In the genomic region with DNA sequence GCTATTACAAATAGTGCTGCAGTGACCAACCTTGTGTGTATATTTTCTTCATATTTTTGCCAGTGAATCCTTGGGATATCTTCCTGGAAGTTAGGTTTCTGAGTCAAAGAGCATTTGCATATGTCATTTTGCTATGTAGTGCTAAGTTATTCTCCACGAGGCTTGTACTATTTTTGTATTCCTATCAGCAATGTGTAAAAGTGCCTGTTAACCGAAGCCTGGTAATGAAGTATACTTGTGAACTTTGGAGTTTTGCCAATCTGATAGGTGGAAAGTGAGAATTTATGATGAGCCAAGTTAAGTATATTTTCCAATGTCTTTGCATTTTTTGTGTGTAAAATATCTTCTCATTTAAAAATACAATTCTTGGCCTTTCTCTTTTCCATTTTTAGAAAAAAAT, we compare ENCODE assay signal across 38 cellular contexts.
"Had no signal": no experiment of that assay in that cellular context is flagged by ENCODE, and none has a peak within 500 bp of the region (broad histone marks: within the 10 kb centered on the region; RNA-seq: fewer than 3 reads in every experiment).

No MANE protein-coding gene starts in this region.

- H3K27ac Mint-ChIP-seq: activated B cell treated with CpG ODN at 0.5 μM for 24 hours; activated CD4-positive, alpha-beta memory T cell treated with anti-CD3 and anti-CD28 coated beads for 36 hours; activated naive CD4-positive, alpha-beta T cell treated with anti-CD3 and anti-CD28 coated beads for 36 hours; activated naive CD4-positive, alpha-beta T cell treated with anti-CD3 and anti-CD28 coated beads, Interleukin-2, amount 50 U/mL, for 72 hours; activated T-helper 1 cell treated with anti-CD3 and anti-CD28 coated beads, Interleukin-12 subunit alpha, Interleukin-12 subunit beta, Interleukin-2, Interleukin-4 antibody, amounts not matched to agents 30 ng/mL and 10 ng/mL and 1 ng/mL, durations not matched to agents 14 hours and 24 hours and 36 hours had no signal

- H3K9me3 ChIP-seq: adrenal gland, MG63, Peyer's patch had no signal

- H3K27me3 ChIP-seq: adrenal gland, brain microvascular endothelial cell, Peyer's patch had no signal

- H3K4me1 Mint-ChIP-seq: activated B cell treated with CpG ODN at 0.5 μM for 24 hours had no signal

- DNase-seq: activated B cell treated with CpG ODN at 0.5 μM for 24 hours; activated CD4-positive, alpha-beta memory T cell treated with anti-CD3 and anti-CD28 coated beads for 36 hours; activated CD4-positive, alpha-beta T cell treated with anti-CD3 and anti-CD28 coated beads for 4 hours; activated CD4-positive, alpha-beta T cell treated with anti-CD3 and anti-CD28 coated beads, Interleukin-2, amount 50 U/mL, for 1 hour; activated CD4-positive, CD25-positive, alpha-beta regulatory T cell treated with anti-CD3 and anti-CD28 coated beads, Interleukin-2, amount 50 U/mL, for 72 hours; activated CD8-positive, alpha-beta memory T cell treated with anti-CD3 and anti-CD28 coated beads, Interleukin-2, amount 50 U/mL, for 4 hours; activated gamma-delta T cell treated with Interleukin-2 at 50 U/mL for 16 hours; activated naive CD4-positive, alpha-beta T cell treated with anti-CD3 and anti-CD28 coated beads for 36 hours; activated T-cell treated with anti-CD3 and anti-CD28 coated beads for 4 hours; activated T-cell treated with anti-CD3 and anti-CD28 coated beads, Interleukin-2, amount 50 U/mL, for 4 hours; adrenal gland; aorta; brain microvascular endothelial cell; Kasumi-1; KBM-7; MG63; NCI-H1048; NCI-H1105 treated with DMSO at 0.1 percent for 48 hours; NCI-H1436; NCI-H1694; NCI-H2081; NCI-H2171 treated with DMSO at 0.1 percent for 48 hours; NCI-H2227 treated with DMSO at 0.1 percent for 48 hours; NCI-H446; NCI-H510A treated with DMSO at 0.1 percent for 48 hours; NCI-H526 treated with DMSO at 0.1 percent for 48 hours; NCI-H774; NK-92 treated with Interleukin-12 subunit alpha and Interleukin-12 subunit beta, amount 100 ng/mL, for 24 hours; PC-3; Peyer's patch; RPMI8226; SW 1271; T-helper 1 cell; T-helper 2 cell; T-helper 9 cell had no signal

- H3K36me3 ChIP-seq: adrenal gland, brain microvascular endothelial cell, MG63, Peyer's patch had no signal

- H3K27ac ChIP-seq: adrenal gland, brain microvascular endothelial cell, Peyer's patch, VCaP had no signal

- H3K4me3 Mint-ChIP-seq: activated B cell treated with CpG ODN at 0.5 μM for 24 hours; activated CD4-positive, alpha-beta memory T cell treated with anti-CD3 and anti-CD28 coated beads for 36 hours; activated naive CD4-positive, alpha-beta T cell treated with anti-CD3 and anti-CD28 coated beads for 36 hours; activated T-cell treated with anti-CD3 and anti-CD28 coated beads, Interleukin-2, amount 50 U/mL, for 4 hours; activated T-helper 1 cell treated with anti-CD3 and anti-CD28 coated beads, Interleukin-12 subunit alpha, Interleukin-12 subunit beta, Interleukin-2, Interleukin-4 antibody, amounts not matched to agents 30 ng/mL and 10 ng/mL and 1 ng/mL, durations not matched to agents 14 hours and 24 hours and 36 hours had no signal

- ATAC-seq: activated naive CD4-positive, alpha-beta T cell treated with anti-CD3 and anti-CD28 coated beads, Interleukin-2, amount 50 U/mL, for 72 hours; activated T-cell treated with anti-CD3 and anti-CD28 coated beads, Interleukin-2, amount 50 U/mL, for 4 hours; PC-3 had no signal

- H3K9me3 Mint-ChIP-seq: activated T-helper 1 cell treated with anti-CD3 and anti-CD28 coated beads, Interleukin-12 subunit alpha, Interleukin-12 subunit beta, Interleukin-2, Interleukin-4 antibody, amounts not matched to agents 30 ng/mL and 10 ng/mL and 1 ng/mL, durations not matched to agents 14 hours and 24 hours and 36 hours had no signal

- H3K4me3 ChIP-seq: adrenal gland, MG63, Peyer's patch had no signal

- H3K4me1 ChIP-seq: adrenal gland, Peyer's patch had no signal
